1 cellular context compared by ENCODE assay signal in the genomic region with DNA sequence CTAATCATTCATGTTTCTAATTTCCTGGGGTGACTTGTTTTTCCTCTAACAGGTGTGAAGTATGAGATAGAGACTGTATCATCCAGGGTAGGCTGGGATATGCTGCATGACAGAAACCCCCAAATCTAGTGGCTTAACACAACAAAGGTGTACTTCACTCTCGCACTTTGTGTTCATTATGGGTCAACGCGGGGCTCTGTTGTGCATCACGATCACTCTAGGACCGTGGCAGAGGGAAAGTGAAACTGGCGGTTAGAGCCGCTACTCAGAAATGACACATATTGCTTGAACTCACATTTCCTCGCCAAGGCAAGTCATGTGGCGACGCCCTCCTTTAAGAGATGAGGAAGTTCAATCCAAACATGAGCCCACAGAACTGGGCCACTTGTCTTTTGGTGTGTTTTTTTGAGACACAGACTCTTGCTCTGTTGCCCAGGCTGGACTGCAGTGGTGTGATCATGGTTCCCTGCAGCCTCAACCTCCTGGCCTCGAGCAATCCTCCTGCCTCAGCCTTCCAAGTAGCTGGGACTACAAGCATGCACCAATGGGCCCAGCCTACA.
TF ChIP-seq lines count a peak whose summit lies in the region.

No MANE protein-coding gene starts in this region.

TF ChIP-seq in HCT116, 20 proteins besides CTCF, POLR2A, EP300 and RAD21 (continued from another document):
- TF ChIP-seq, protein P1, sequence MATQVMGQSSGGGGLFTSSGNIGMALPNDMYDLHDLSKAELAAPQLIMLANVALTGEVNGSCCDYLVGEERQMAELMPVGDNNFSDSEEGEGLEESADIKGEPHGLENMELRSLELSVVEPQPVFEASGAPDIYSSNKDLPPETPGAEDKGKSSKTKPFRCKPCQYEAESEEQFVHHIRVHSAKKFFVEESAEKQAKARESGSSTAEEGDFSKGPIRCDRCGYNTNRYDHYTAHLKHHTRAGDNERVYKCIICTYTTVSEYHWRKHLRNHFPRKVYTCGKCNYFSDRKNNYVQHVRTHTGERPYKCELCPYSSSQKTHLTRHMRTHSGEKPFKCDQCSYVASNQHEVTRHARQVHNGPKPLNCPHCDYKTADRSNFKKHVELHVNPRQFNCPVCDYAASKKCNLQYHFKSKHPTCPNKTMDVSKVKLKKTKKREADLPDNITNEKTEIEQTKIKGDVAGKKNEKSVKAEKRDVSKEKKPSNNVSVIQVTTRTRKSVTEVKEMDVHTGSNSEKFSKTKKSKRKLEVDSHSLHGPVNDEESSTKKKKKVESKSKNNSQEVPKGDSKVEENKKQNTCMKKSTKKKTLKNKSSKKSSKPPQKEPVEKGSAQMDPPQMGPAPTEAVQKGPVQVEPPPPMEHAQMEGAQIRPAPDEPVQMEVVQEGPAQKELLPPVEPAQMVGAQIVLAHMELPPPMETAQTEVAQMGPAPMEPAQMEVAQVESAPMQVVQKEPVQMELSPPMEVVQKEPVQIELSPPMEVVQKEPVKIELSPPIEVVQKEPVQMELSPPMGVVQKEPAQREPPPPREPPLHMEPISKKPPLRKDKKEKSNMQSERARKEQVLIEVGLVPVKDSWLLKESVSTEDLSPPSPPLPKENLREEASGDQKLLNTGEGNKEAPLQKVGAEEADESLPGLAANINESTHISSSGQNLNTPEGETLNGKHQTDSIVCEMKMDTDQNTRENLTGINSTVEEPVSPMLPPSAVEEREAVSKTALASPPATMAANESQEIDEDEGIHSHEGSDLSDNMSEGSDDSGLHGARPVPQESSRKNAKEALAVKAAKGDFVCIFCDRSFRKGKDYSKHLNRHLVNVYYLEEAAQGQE (IDR thresholded peaks at IDR 0.05; ENCODE audit: low read depth): no peak
- TF ChIP-seq SIN3A (IDR thresholded peaks at IDR 0.05; ENCODE audit: low read depth): no peak
- no peak for TF ChIP-seq SRF (IDR thresholded peaks at IDR 0.05; ENCODE audit: low read depth)
- no peak for TF ChIP-seq CBX3 (IDR thresholded peaks at IDR 0.05; ENCODE audit: low read depth)
